15 cellular contexts compared by ENCODE assay signal in genomic region chr6:166009385-166010031, GRCh38.
DNase-seq lines count a peak whose midpoint lies in the region; ATAC-seq, FAIRE-seq and TF ChIP-seq lines count a peak whose summit lies in the region.
"Had no signal": no experiment of that assay in that cellular context is flagged by ENCODE, and none has a peak within 500 bp of the region (broad histone marks: within the 10 kb centered on the region; RNA-seq: fewer than 3 reads in every experiment).

No MANE protein-coding gene starts in this region.

- H3K27ac ChIP-seq in A549 (peak overlapping the region; percentile 99), brain microvascular endothelial cell (no peak overlapping the region)
- H3K27ac ChIP-seq in effector memory CD4-positive, alpha-beta T cell (ENCODE audit: insufficient read depth, low read length, poor library complexity, severe bottlenecking): no peak overlapping the region
- H3K27ac ChIP-seq: transverse colon had no signal

- no peaks in the 10 kb centered on the region for H3K36me3 ChIP-seq in brain microvascular endothelial cell (replicated peaks)
- no peaks in the 10 kb centered on the region for H3K36me3 ChIP-seq in effector memory CD4-positive, alpha-beta T cell (ENCODE audit: control insufficient read depth, insufficient read depth, low read length)
- H3K36me3 ChIP-seq: transverse colon had no signal

- H3K27ac Mint-ChIP-seq in mesothelial cell of epicardium: no peak overlapping the region
- H3K27ac Mint-ChIP-seq: activated naive CD8-positive, alpha-beta T cell; T-helper 2 cell treated with Interferon-gamma antibody and Interleukin-4, amounts not matched to agents 5 μg/mL and 100 μg/mL, for 36 hours had no signal

- TF ChIP-seq RAD21 in A549 (conservative IDR thresholded peaks at IDR 0.05 in 1 of 2, IDR thresholded peaks at IDR 0.05 in 1 of 2): no peak

- H3K4me1 ChIP-seq in A549: peaks cover 39% of the 10 kb centered on the region
- no peaks in the 10 kb centered on the region for H3K4me1 ChIP-seq in effector memory CD4-positive, alpha-beta T cell (ENCODE audit: control insufficient read depth, insufficient read depth, low read length, poor library complexity, severe bottlenecking)

- TF ChIP-seq POLR2A in A549 (IDR thresholded peaks at IDR 0.05; ENCODE audit: low read length): no peak

- no peaks in the 10 kb centered on the region for H3K9me3 Mint-ChIP-seq in mesothelial cell of epicardium
- H3K9me3 Mint-ChIP-seq: T-helper 2 cell treated with Interferon-gamma antibody and Interleukin-4, amounts not matched to agents 5 μg/mL and 100 μg/mL, for 36 hours had no signal

- ATAC-seq in A549 (no peak), GM18909 (IDR thresholded peaks at IDR 0.05; ENCODE audit: poor library complexity, unreplicated experiment) (no peak)

- TF ChIP-seq CTCF in A549 (IDR thresholded peaks at IDR 0.05): no peak
- TF ChIP-seq CTCF in brain microvascular endothelial cell (IDR thresholded peaks at IDR 0.05; ENCODE audit: low read depth, low read length, missing control alignments): no peak
- TF ChIP-seq CTCF in mesothelial cell of epicardium (IDR thresholded peaks at IDR 0.05; ENCODE audit: unreplicated experiment): no peak

- H3K9me3 ChIP-seq in A549: peaks cover 4% of the 10 kb centered on the region; the same call in 2 of the 3 replicates
- no peaks in the 10 kb centered on the region for H3K9me3 ChIP-seq in effector memory CD4-positive, alpha-beta T cell (ENCODE audit: control insufficient read depth, low read length)
- H3K9me3 ChIP-seq: transverse colon had no signal

- H3K27me3 Mint-ChIP-seq in mesothelial cell of epicardium (ENCODE audit: low read depth): peaks cover 79% of the 10 kb centered on the region

- DNase-seq in A549 (ENCODE audit: low read depth in 1 of 2, low spot score in 1 of 2): peak in 1 of 2 experiments; percentile 45
- DNase-seq in Jurkat, Clone E6-1 (ENCODE audit: low read depth, low spot score): no peak
- no peak for DNase-seq in brain microvascular endothelial cell
- no peak for DNase-seq in mesothelial cell of epicardium (ENCODE audit: low spot score in 2 of 2, unreplicated experiment in 2 of 2)
- no peak for DNase-seq in effector memory CD4-positive, alpha-beta T cell
- DNase-seq in hepatic stellate cell (ENCODE audit: low spot score): no peak
- DNase-seq in OCI-M2 (lab: John Stamatoyannopoulos, UW; ENCODE audit: unreplicated experiment): no peak
- DNase-seq: activated T-cell treated with anti-CD3 and anti-CD28 coated beads for 4 hours; GDM1; NCI-H2081; stimulated activated CD4-positive, alpha-beta T cell treated with anti-CD3 and anti-CD28 coated beads, Interleukin-4, amount 100 ng/mL, for 1 hour; transverse colon had no signal

- POLR2A ChIA-PET in A549 (lab: Yijun Ruan, JAX): interaction anchor here (2.3 kb wide), 1 partner anchor 88 kb away, joined by 8 read pairs; no protein-coding TSS in a partner anchor

- H3K4me2 ChIP-seq in A549: peak overlapping the region; percentile 99

- in situ Hi-C loops in brain microvascular endothelial cell (cut with HindIII; ENCODE audit: low pct_ligation_motif_present, low sequenced_read_pairs): no loop called here

- peak overlapping the region; percentile 58 for H3K4me3 ChIP-seq in A549
- H3K4me3 ChIP-seq in Jurkat, Clone E6-1 (ENCODE audit: low read length): peak overlapping the region; percentile 59
- H3K4me3 ChIP-seq in brain microvascular endothelial cell (ENCODE audit: low read depth, low read length): peak overlapping the region; percentile 66
- no peak overlapping the region for H3K4me3 ChIP-seq in effector memory CD4-positive, alpha-beta T cell (ENCODE audit: insufficient read depth, low read depth, low read length, poor library complexity, severe bottlenecking)

- WGBS in A549 (ENCODE audit: missing lambda C conversion rate): 36% methylated on average over 8 of the region's 8 CpGs

- peak overlapping the region; percentile 64 for H3K4me3 Mint-ChIP-seq in mesothelial cell of epicardium
- H3K4me3 Mint-ChIP-seq: activated naive CD8-positive, alpha-beta T cell; T-helper 2 cell treated with Interferon-gamma antibody and Interleukin-4, amounts not matched to agents 5 μg/mL and 100 μg/mL, for 36 hours had no signal

- no peak; a peak in 1 of 5 replicates for TF ChIP-seq EP300 in A549 (IDR thresholded peaks at IDR 0.05)

- H3K27me3 ChIP-seq in brain microvascular endothelial cell (replicated peaks): no peaks in the 10 kb centered on the region
- H3K27me3 ChIP-seq in effector memory CD4-positive, alpha-beta T cell (replicated peaks; ENCODE audit: control insufficient read depth, insufficient read depth, low read length, poor library complexity, severe bottlenecking): peaks cover 15% of the 10 kb centered on the region

- no peaks in the 10 kb centered on the region for H3K36me3 Mint-ChIP-seq in mesothelial cell of epicardium
- H3K36me3 Mint-ChIP-seq: activated naive CD8-positive, alpha-beta T cell had no signal

- H3K4me1 Mint-ChIP-seq in mesothelial cell of epicardium: peaks cover 37% of the 10 kb centered on the region

- CTCF ChIA-PET in A549 (lab: Yijun Ruan, JAX): interaction anchor here (0.6 to 5.8 kb wide), 4 partner anchors 28 to 96 kb away, joined by 3 to 52 read pairs (median 3); no protein-coding TSS in a partner anchor

- FAIRE-seq in A549 (lab: Jason Lieb, UNC): no peak

TF ChIP-seq in A549, 52 proteins besides CTCF, POLR2A, EP300 and RAD21:
- TF ChIP-seq ESRRA (IDR thresholded peaks at IDR 0.05; ENCODE audit: borderline replicate concordance, low read length): no peak
- peak in 1 of 2 experiments; percentile 54; a peak in 2 of 4 replicates for TF ChIP-seq CEBPB (IDR thresholded peaks at IDR 0.05)
- TF ChIP-seq GATA3 (IDR thresholded peaks at IDR 0.05; ENCODE audit: borderline replicate concordance): no peak
- 0 out of 2 replicates have a peak, but pooled peaks have one; percentile 32 for TF ChIP-seq RARB (CRISPR knock-in tag; IDR thresholded peaks at IDR 0.05)

Comparison
In these comparisons a context has a peak if more than half of its experiments do, and no peak if none do; other contexts are left out.
1. H3K27ac ChIP-seq: peak in A549 (2 of 2); none in brain microvascular endothelial cell (single experiment) and effector memory CD4-positive, alpha-beta T cell (single experiment).